In the genomic region with DNA sequence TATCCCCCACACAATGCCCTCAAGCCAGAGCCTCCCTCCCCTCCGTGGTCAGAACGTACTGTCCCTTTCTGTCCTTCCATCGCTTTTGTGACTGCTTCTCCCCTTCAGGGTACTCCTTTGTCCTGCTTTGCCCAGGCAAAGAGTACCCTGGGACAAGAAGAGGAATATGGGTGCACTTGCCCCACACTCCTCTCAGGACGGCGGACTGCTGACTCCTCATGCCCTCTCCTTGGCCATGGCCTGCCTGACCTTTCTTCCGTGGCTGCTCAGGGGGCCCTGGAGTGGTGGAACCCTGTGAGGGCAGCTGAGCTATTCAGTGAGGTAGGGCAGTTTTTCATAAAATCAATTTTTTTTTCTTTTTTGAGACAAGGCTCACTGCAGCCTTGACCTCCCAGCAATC, we compare ENCODE assay signal across 1 cellular context.
TF ChIP-seq lines count a peak whose summit lies in the region.

No MANE protein-coding gene starts in this region.

TF ChIP-seq in IMR-90, 13 proteins besides CTCF, POLR2A, EP300 and RAD21:
- no peak for TF ChIP-seq CEBPB (IDR thresholded peaks at IDR 0.05; ENCODE audit: low read depth, low read length)
